Comparison of ENCODE assay signal across 1 cellular context in the genomic region with DNA sequence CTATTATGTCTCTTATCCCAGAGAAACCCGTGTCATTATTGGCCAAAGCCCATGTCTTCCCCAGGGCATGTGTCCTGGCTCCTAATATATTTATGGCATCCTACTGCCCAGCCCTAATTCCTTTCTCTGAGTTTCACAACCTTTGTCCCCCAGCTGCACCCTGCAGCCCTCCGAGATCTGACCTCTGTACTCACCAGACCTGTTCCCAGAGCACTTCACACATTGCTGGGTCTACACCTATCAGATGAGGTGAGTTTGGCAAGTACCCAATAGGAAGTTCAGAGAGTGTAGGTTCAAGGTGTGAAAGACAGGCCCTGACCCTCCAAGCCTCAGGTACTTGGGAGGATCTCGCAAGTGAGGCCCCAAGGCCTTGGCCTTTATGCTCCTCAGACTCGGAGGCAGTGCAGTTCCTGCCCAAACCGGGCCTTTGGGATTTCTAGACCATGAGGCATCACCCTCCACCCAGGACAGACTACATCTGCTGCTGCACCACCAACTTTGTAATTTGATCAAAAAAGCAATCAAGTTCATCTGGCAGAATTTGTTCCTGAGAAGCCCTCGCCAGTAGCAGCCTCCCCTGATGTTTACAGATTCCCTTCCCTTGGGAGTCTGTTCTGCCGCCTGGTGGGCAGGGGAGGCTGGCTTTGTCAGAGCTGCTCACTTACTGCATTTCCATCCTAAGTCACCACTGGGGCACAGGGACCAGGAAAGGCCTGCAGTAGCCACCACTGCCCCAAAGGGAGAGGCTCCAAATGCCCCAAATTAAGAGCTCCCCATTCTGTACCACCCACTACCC.
TF ChIP-seq lines count a peak whose summit lies in the region.

No MANE protein-coding gene starts in this region.

TF ChIP-seq in HepG2, 621 proteins besides CTCF, POLR2A, EP300 and RAD21:
- peak; percentile 52 for TF ChIP-seq HNF4A (CRISPR knock-in tag; IDR thresholded peaks at IDR 0.05)
- no peak for TF ChIP-seq FOXA1 (IDR thresholded peaks at IDR 0.05)
- peak; percentile 41; the same call in 1 of the 2 replicates for TF ChIP-seq FOXA1 (CRISPR knock-in tag; IDR thresholded peaks at IDR 0.05)
- TF ChIP-seq ZNF883 (CRISPR knock-in tag; IDR thresholded peaks at IDR 0.05; ENCODE audit: not compliant biosample characterization), result no peak
- TF ChIP-seq GZF1 (CRISPR knock-in tag; IDR thresholded peaks at IDR 0.05), result no peak
- TF ChIP-seq, protein P1, sequence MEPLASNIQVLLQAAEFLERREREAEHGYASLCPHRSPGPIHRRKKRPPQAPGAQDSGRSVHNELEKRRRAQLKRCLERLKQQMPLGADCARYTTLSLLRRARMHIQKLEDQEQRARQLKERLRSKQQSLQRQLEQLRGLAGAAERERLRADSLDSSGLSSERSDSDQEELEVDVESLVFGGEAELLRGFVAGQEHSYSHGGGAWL (CRISPR knock-in tag; IDR thresholded peaks at IDR 0.05), result no peak
- no peak for TF ChIP-seq ZNF629 (CRISPR knock-in tag; conservative IDR thresholded peaks at IDR 0.05)
- peak; percentile 16; the same call in 1 of the 2 replicates for TF ChIP-seq SMC3 (IDR thresholded peaks at IDR 0.05; ENCODE audit: low read length)
- peak; percentile 37; the same call in 1 of the 2 replicates for TF ChIP-seq RARA (CRISPR knock-in tag; IDR thresholded peaks at IDR 0.05)
- TF ChIP-seq ZNF7 (CRISPR knock-in tag; IDR thresholded peaks at IDR 0.05), result no peak
- TF ChIP-seq ZNF160 (CRISPR knock-in tag; IDR thresholded peaks at IDR 0.05), result no peak
- no peak for TF ChIP-seq ZNF607 (CRISPR knock-in tag; IDR thresholded peaks at IDR 0.05; ENCODE audit: borderline replicate concordance)
- no peak for TF ChIP-seq U2AF2 (IDR thresholded peaks at IDR 0.05; ENCODE audit: low read depth, low read length)
- 0 out of 2 replicates have a peak, but pooled peaks have one; percentile 28 for TF ChIP-seq HDAC1 (CRISPR knock-in tag; IDR thresholded peaks at IDR 0.05)
- TF ChIP-seq HNF4G (IDR thresholded peaks at IDR 0.05; ENCODE audit: borderline replicate concordance, low read depth, low read length), result peak; percentile 75
- TF ChIP-seq HNF4G (CRISPR knock-in tag; IDR thresholded peaks at IDR 0.05; ENCODE audit: borderline replicate concordance, low read depth), result no peak
- TF ChIP-seq POGZ (CRISPR knock-in tag; IDR thresholded peaks at IDR 0.05), result no peak
